In genomic region chr1:158008630-158009029, GRCh38 we compare ENCODE assay signal across 14 cellular contexts. TPM values are rescaled to one million over a fixed set of nuclear protein-coding genes. Genes with fewer than 3 reads are reported as not detected.
DNase-seq lines count a peak whose midpoint lies in the region; ATAC-seq, FAIRE-seq and TF ChIP-seq lines count a peak whose summit lies in the region.
"Had no signal": no experiment of that assay in that cellular context is flagged by ENCODE, and none has a peak within 500 bp of the region (broad histone marks: within the 10 kb centered on the region; RNA-seq: fewer than 3 reads in every experiment).

No MANE protein-coding gene starts in this region.

- H3K18ac ChIP-seq in H1 (ENCODE audit: extremely low read depth, low read length), result peak overlapping the region; percentile 86

- peaks cover 4% of the 10 kb centered on the region; the same call in 1 of the 2 replicates for H3K23me2 ChIP-seq in H1 (ENCODE audit: low read depth, low read length)

- TF ChIP-seq EP300 in H1 (IDR thresholded peaks at IDR 0.05; ENCODE audit: borderline replicate concordance in 1 of 2, low read depth in 2 of 2, low read length in 2 of 2), result no peak

- H3K56ac ChIP-seq in H1 (replicated peaks; ENCODE audit: insufficient read length, low read depth, low read length), result no peak overlapping the region

- WGBS in H1 (ENCODE audit: extremely low coverage in 1 of 2, insufficient coverage in 1 of 2, insufficient read length in 1 of 2, insufficient replicate concordance in 2 of 2, low coverage in 1 of 2, low lambda C conversion rate in 2 of 2, missing lambda C conversion rate in 1 of 2), 2 experiments, result 88% methylated on average over 6 of the region's 6 CpGs; no CpG with 5 or more reads in 1 of the 2 experiments

- no peak overlapping the region for H3K27ac ChIP-seq in H1 (ENCODE audit: low read depth, low read length)
- H3K27ac ChIP-seq in mucosa of rectum (ENCODE audit: low read depth in 2 of 2, low read length in 2 of 2), result peak overlapping the region; percentile 72 to 78
- peak overlapping the region; percentile 91 to 95 for H3K27ac ChIP-seq in thoracic aorta

- H4K5ac ChIP-seq in H1 (ENCODE audit: insufficient read length, low read depth, low read length), result no peak overlapping the region

- H3K4me1 ChIP-seq in H1 (replicated peaks in 1 of 4; ENCODE audit: control insufficient read depth in 3 of 4, insufficient read depth in 4 of 4, low read length in 3 of 4) (peaks cover 15 to 43% (median 36%) of the 10 kb centered on the region in 4 experiments), mucosa of rectum (ENCODE audit: control insufficient read depth in 2 of 2, insufficient read depth in 2 of 2, low read length in 2 of 2) (peaks cover 12 to 18% of the 10 kb centered on the region in 2 donors), thoracic aorta (ENCODE audit: control insufficient read depth in 1 of 2, low read depth in 2 of 2) (peaks cover 81 to 100% of the 10 kb centered on the region in 2 donors)

- H2BK120ac ChIP-seq in H1 (replicated peaks; ENCODE audit: low read depth, low read length), result no peak overlapping the region

- no peak for TF ChIP-seq POLR2A in H1 (IDR thresholded peaks at IDR 0.05; ENCODE audit: control extremely low read depth in 1 of 2, low read depth in 2 of 2, low read length in 2 of 2)

- H4K8ac ChIP-seq in H1 (ENCODE audit: extremely low read depth, insufficient read depth, low read length), result no peak overlapping the region

- H2AFZ ChIP-seq in H1 (ENCODE audit: low read length), result no peak overlapping the region

- no peak overlapping the region for H3K4me3 ChIP-seq in H1 (ENCODE audit: extremely low read depth in 1 of 4, insufficient read depth in 2 of 4, low read depth in 3 of 4, low read length in 4 of 4)
- H3K4me3 ChIP-seq in mucosa of rectum (ENCODE audit: low read length in 2 of 2), result no peak overlapping the region
- H3K4me3 ChIP-seq in thoracic aorta, result no peak overlapping the region

- FAIRE-seq in H1 (lab: Jason Lieb, UNC), result no peak

- ATAC-seq in thoracic aorta (ENCODE audit: insufficient number of reproducible peaks, low FRiP score, low read depth) (no peak), GM21786 (IDR thresholded peaks at IDR 0.05; ENCODE audit: unreplicated experiment) (no peak)
- ATAC-seq: activated naive CD4-positive, alpha-beta T cell treated with anti-CD3 and anti-CD28 coated beads, Interleukin-2, amount 50 U/mL, for 72 hours; effector memory CD8-positive, alpha-beta T cell; T-cell had no signal

- DNase-seq in RPMI7951 (ENCODE audit: low read depth), result peak; percentile 57
- DNase-seq in H1 (ENCODE audit: low read depth in 1 of 2, low spot score in 2 of 2), result no peak
- no peak for DNase-seq in thoracic aorta (ENCODE audit: low spot score)
- DNase-seq in SIG-M5 treated with dmso at 0.1 percent for 504 hours (lab: John Stamatoyannopoulos, UW; ENCODE audit: unreplicated experiment), result no peak
- no peak for DNase-seq in A172 (ENCODE audit: low spot score)
- DNase-seq in NK-92 (lab: John Stamatoyannopoulos, UW; ENCODE audit: unreplicated experiment), result no peak
- DNase-seq: activated CD4-positive, alpha-beta memory T cell treated with anti-CD3 and anti-CD28 coated beads for 36 hours; Calu3; effector memory CD8-positive, alpha-beta T cell; MV-4-11; T-cell had no signal

- H3K4me2 ChIP-seq in H1 (ENCODE audit: insufficient read depth in 1 of 2, low read depth in 2 of 2, low read length in 2 of 2), result no peak overlapping the region

- H2BK5ac ChIP-seq in H1 (ENCODE audit: low read depth, low read length), result 0 out of 2 replicates have a peak overlapping the region, but pooled peaks have one; percentile 38

- peak overlapping the region; percentile 70; the same call in 1 of the 2 replicates for H2BK12ac ChIP-seq in H1 (ENCODE audit: low read depth, low read length)

- TF ChIP-seq RAD21 in H1 (IDR thresholded peaks at IDR 0.05 in 1 of 2, conservative IDR thresholded peaks at IDR 0.05 in 1 of 2; ENCODE audit: low read depth in 2 of 2, low read length in 2 of 2), result no peak

- no peak overlapping the region for H3K23ac ChIP-seq in H1 (ENCODE audit: insufficient read length)

- H3K36me3 ChIP-seq in H1 (ENCODE audit: control insufficient read depth in 2 of 4, insufficient read depth in 4 of 4, low read length in 3 of 4), result no peaks in the 10 kb centered on the region
- H3K36me3 ChIP-seq in mucosa of rectum (ENCODE audit: control insufficient read depth in 2 of 2, insufficient read depth in 2 of 2, low read length in 2 of 2), result no peaks in the 10 kb centered on the region
- no peaks in the 10 kb centered on the region for H3K36me3 ChIP-seq in thoracic aorta

- no peak overlapping the region for H4K91ac ChIP-seq in H1 (replicated peaks; ENCODE audit: insufficient read length, low read length)

- H3K14ac ChIP-seq in H1 (ENCODE audit: insufficient read length), result no peak overlapping the region

- H2BK15ac ChIP-seq in H1 (ENCODE audit: low read length), result peak overlapping the region; percentile 93

- peak overlapping the region; percentile 77; the same call in 1 of the 2 replicates for H2BK20ac ChIP-seq in H1 (ENCODE audit: low read length)

- peak overlapping the region; percentile 95 for H2AK5ac ChIP-seq in H1 (ENCODE audit: low read depth, low read length)

- peaks cover 0 to 3% of the 10 kb centered on the region in 2 experiments for H4K20me1 ChIP-seq in H1 (replicated peaks in 1 of 2; ENCODE audit: control insufficient read depth in 1 of 2, insufficient read depth in 2 of 2, low read length in 2 of 2)

- CTCF ChIA-PET in H1 (lab: Charles Lee; ENCODE audit: partially characterized antibody), result interaction anchor here (1.4 to 53.4 kb wide), 5 partner anchors 9 to 101 kb away, joined by 4 to 2918 read pairs (median 1615); partner anchors contain the start of gene KIRREL1

- peaks cover 2 to 91% of the 10 kb centered on the region in 2 experiments; a peak in 2 of 4 replicates for H3K79me2 ChIP-seq in H1 (ENCODE audit: control insufficient read depth in 1 of 2, insufficient read depth in 2 of 2, low read length in 2 of 2)

- no peak overlapping the region for H3K9ac ChIP-seq in H1 (replicated peaks in 1 of 4; ENCODE audit: extremely low read depth in 1 of 4, low read depth in 3 of 4, low read length in 3 of 4)
- no peak overlapping the region for H3K9ac ChIP-seq in mucosa of rectum (ENCODE audit: low read depth in 1 of 2, low read length in 2 of 2)

- H3K4ac ChIP-seq in H1 (replicated peaks; ENCODE audit: insufficient read length, low read depth, low read length), result no peak overlapping the region

- no peak for TF ChIP-seq CTCF in H1 (IDR thresholded peaks at IDR 0.05; ENCODE audit: control extremely low read depth in 1 of 3, insufficient read depth in 1 of 3, low read depth in 1 of 3, low read length in 3 of 3)
- TF ChIP-seq CTCF in thoracic aorta (IDR thresholded peaks at IDR 0.05), result no peak

- no peaks in the 10 kb centered on the region for H3K27me3 ChIP-seq in H1 (replicated peaks in 1 of 4; ENCODE audit: control insufficient read depth in 3 of 4, extremely low read depth in 1 of 4, insufficient read depth in 3 of 4, low read length in 3 of 4)
- H3K27me3 ChIP-seq in mucosa of rectum (ENCODE audit: control insufficient read depth in 2 of 2, insufficient read depth in 2 of 2, low read length in 2 of 2), result no peaks in the 10 kb centered on the region
- no peaks in the 10 kb centered on the region for H3K27me3 ChIP-seq in thoracic aorta (replicated peaks; ENCODE audit: insufficient read depth)

- POLR2A ChIA-PET in H1 (lab: Charles Lee; ENCODE audit: partially characterized antibody), result interaction anchor here (2.9 to 12.0 kb wide), 2 partner anchors 10 to 13 kb away, joined by 26 to 94 read pairs; partner anchors contain the start of gene KIRREL1

- H3K9me3 ChIP-seq in H1 (ENCODE audit: insufficient read depth in 2 of 2, low read depth in 1 of 2, low read length in 1 of 2) (no peaks in the 10 kb centered on the region), mucosa of rectum (ENCODE audit: control insufficient read depth in 2 of 2, low read length in 2 of 2) (no peaks in the 10 kb centered on the region), thoracic aorta (no peaks in the 10 kb centered on the region)

- peaks cover 7% of the 10 kb centered on the region; the same call in 1 of the 2 replicates for H3K79me1 ChIP-seq in H1 (ENCODE audit: low read depth, low read length)

TF ChIP-seq in H1, 55 proteins besides CTCF, POLR2A, EP300 and RAD21 (continues in another document):
- TF ChIP-seq SAP30 (IDR thresholded peaks at IDR 0.05; ENCODE audit: insufficient read depth, insufficient replicate concordance, low read length) (no peak), JUN (IDR thresholded peaks at IDR 0.05; ENCODE audit: low read depth, low read length) (no peak), NRF1 (IDR thresholded peaks at IDR 0.05; ENCODE audit: low read depth, low read length) (no peak), CBX5 (IDR thresholded peaks at IDR 0.05; ENCODE audit: low read depth, low read length) (no peak), SP4 (IDR thresholded peaks at IDR 0.05; ENCODE audit: low read length) (no peak), SUZ12 (IDR thresholded peaks at IDR 0.05; ENCODE audit: low read length) (no peak), SIN3A (conservative IDR thresholded peaks at IDR 0.05 in 1 of 2, IDR thresholded peaks at IDR 0.05 in 1 of 2; ENCODE audit: low read depth in 1 of 2, low read length in 2 of 2) (no peak), EGR1 (IDR thresholded peaks at IDR 0.05; ENCODE audit: borderline replicate concordance, low read depth, low read length) (no peak), POLR2AphosphoS5 (IDR thresholded peaks at IDR 0.05; ENCODE audit: low read depth, low read length) (no peak), CHD1 (IDR thresholded peaks at IDR 0.05; ENCODE audit: low read depth, low read length) (no peak), BACH1 (IDR thresholded peaks at IDR 0.05; ENCODE audit: low read length) (no peak), CEBPB (IDR thresholded peaks at IDR 0.05; ENCODE audit: low read depth, low read length) (no peak), HDAC6 (IDR thresholded peaks at IDR 0.05; ENCODE audit: low read depth, low read length) (no peak), TBP (IDR thresholded peaks at IDR 0.05; ENCODE audit: low read depth, low read length) (no peak), GTF2F1 (IDR thresholded peaks at IDR 0.05; ENCODE audit: borderline replicate concordance, low read depth, low read length) (no peak)

RNA-seq across cellular contexts. Expression of gene KIRREL1, which starts 15.2 kb away (rescaled TPM):
- total RNA-seq in RPMI7951 (2014; rRNA removed; shearing (Covaris generic)), result 77.3 and 80.8 TPM in 2 replicates
- 39.0 and 41.8 TPM in 2 replicates for total RNA-seq in H1 (2021; fragmentation: NEBNext Ultra II Directional; extraction: Animal tissue kit (Norgen Biotek cat#: 25700))
- polyA plus RNA-seq in H1 (2011; rRNA removed), result 14.2 and 22.9 TPM in 2 replicates
- polyA plus RNA-seq in H1 (2011; cell fraction: cytosol; rRNA removed), result 12.9 TPM
- 36.8 TPM for polyA plus RNA-seq in H1 (2011; cell fraction: nucleus; rRNA removed)
- 19.9 to 26.0 TPM (median 24.2 TPM) in 4 replicates for polyA plus RNA-seq in H1 (2012, experiment 1 of 2)
- 13.6 TPM for polyA plus RNA-seq in H1 (2012, experiment 2 of 2)
- 25.7 TPM for polyA plus RNA-seq in H1 (2013, experiment 1 of 2)
- 28.4 TPM for polyA plus RNA-seq in H1 (2013, experiment 2 of 2)
- 27.1 and 34.3 TPM in 2 replicates for polyA minus RNA-seq in H1 (2011; rRNA and poly(A)+ RNA removed)
- polyA minus RNA-seq in H1 (2011; cell fraction: cytosol; rRNA and poly(A)+ RNA removed), result 19.2 TPM
- polyA minus RNA-seq in H1 (2011; cell fraction: nucleus; rRNA and poly(A)+ RNA removed), result 21.7 TPM
- 100 to 1,000 TPM; 111 to 136 TPM for total RNA-seq in thoracic aorta
- 145 and 179 TPM in 2 replicates for total RNA-seq in A172 (2014; rRNA removed; shearing (Covaris generic))
- total RNA-seq: activated CD4-positive, alpha-beta memory T cell treated with anti-CD3 and anti-CD28 coated beads for 36 hours had no signal
